In the genomic region with DNA sequence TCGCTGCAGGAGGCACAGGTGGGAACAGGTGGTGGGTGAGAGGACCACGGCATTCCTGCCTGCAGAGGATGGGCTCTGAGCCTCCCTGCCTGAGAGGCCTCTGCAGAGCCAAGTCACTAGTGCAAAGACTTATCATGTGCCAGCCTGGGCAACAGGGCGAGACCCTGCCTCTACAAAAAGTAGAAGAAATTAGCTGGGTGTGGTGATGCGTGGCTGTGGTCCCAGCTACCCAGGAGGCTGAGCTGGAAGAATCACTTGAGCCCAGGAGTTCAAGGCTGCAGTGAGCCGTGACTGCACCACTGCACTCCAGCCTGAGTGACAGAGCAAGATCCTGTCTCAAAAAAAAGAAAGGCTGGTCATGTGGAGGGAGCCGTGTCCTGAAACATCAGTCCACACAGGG, we compare ENCODE assay signal across 16 cellular contexts.
"Had no signal": no experiment of that assay in that cellular context is flagged by ENCODE, and none has a peak within 500 bp of the region (broad histone marks: within the 10 kb centered on the region; RNA-seq: fewer than 3 reads in every experiment).

No MANE protein-coding gene starts in this region.

- H3K36me3 ChIP-seq: prostate gland had no signal

- H3K27me3 ChIP-seq: cardiac muscle cell, left lung, transverse colon had no signal

- H3K9me3 ChIP-seq: left lung, prostate gland, transverse colon had no signal

- DNase-seq: activated CD8-positive, alpha-beta memory T cell treated with anti-CD3 and anti-CD28 coated beads for 24 hours; activated CD8-positive, alpha-beta memory T cell treated with anti-CD3 and anti-CD28 coated beads, Interleukin-2, amount 50 U/mL, for 48 hours; activated effector memory CD4-positive, alpha-beta T cell treated with Interleukin-2 at 50 U/mL for 16 hours; activated T-cell treated with anti-CD3 and anti-CD28 coated beads, Interleukin-2, amount 50 U/mL, for 48 hours; effector memory CD8-positive, alpha-beta T cell; glutamatergic neuron; hippocampal formation; islet precursor cell; left lung; midbrain; right cardiac atrium; stimulated activated CD4-positive, alpha-beta T cell treated with anti-CD3 and anti-CD28 coated beads, Interleukin-2, amount 100 ng/mL, for 24 hours; T1000; transverse colon had no signal

- H3K4me1 ChIP-seq: left lung, prostate gland, transverse colon had no signal

- H3K27ac ChIP-seq: cardiac muscle cell, left lung, prostate gland, transverse colon had no signal

- H3K4me3 ChIP-seq: cardiac muscle cell, left lung, prostate gland, transverse colon had no signal
